27 cellular contexts compared by ENCODE assay signal in genomic region chr22:25672685-25673084, GRCh38.
A peak's percentile ranks its signal among the peaks of the same experiment; 100 is the strongest.
DNase-seq lines count a peak whose midpoint lies in the region; ATAC-seq, FAIRE-seq and TF ChIP-seq lines count a peak whose summit lies in the region.
"Had no signal": no experiment of that assay in that cellular context is flagged by ENCODE, and none has a peak within 500 bp of the region (broad histone marks: within the 10 kb centered on the region; RNA-seq: fewer than 3 reads in every experiment).

No MANE protein-coding gene starts in this region.

- FAIRE-seq in GM12891 (lab: Jason Lieb, UNC), result no peak
- FAIRE-seq: G401.6, keratinocyte had no signal

- intact Hi-C loops in natural killer cell (cut with micrococcal nuclease), result no loop called here
- intact Hi-C loops in esophagus squamous epithelium (cut with DNase I), result no loop called here

- H3K27ac ChIP-seq in esophagus squamous epithelium, result no peak overlapping the region
- H3K27ac ChIP-seq: ascending aorta, cardiac muscle cell, colonic mucosa, left ventricle myocardium inferior, ovary, upper lobe of right lung had no signal

- TF ChIP-seq POLR2A in esophagus squamous epithelium (IDR thresholded peaks at IDR 0.05) (no peak), GM12891 (IDR thresholded peaks at IDR 0.05; ENCODE audit: low read depth, low read length) (no peak)

- peaks cover 0 to 5% of the 10 kb centered on the region in 2 donors for H3K4me1 Mint-ChIP-seq in natural killer cell treated with Interleukin-12 subunit alpha and Interleukin-12 subunit beta and Interleukin-15 and Interleukin-18, amount 100 ng/mL, for 72 hours (ENCODE audit: low read depth in 2 of 2)
- no peaks in the 10 kb centered on the region for H3K4me1 Mint-ChIP-seq in natural killer cell
- H3K4me1 Mint-ChIP-seq: neural crest cell had no signal

- no peak overlapping the region for H3K27ac Mint-ChIP-seq in natural killer cell treated with Interleukin-12 subunit alpha and Interleukin-12 subunit beta and Interleukin-15 and Interleukin-18, amount 100 ng/mL, for 72 hours
- H3K27ac Mint-ChIP-seq in natural killer cell, result no peak overlapping the region
- H3K27ac Mint-ChIP-seq: activated naive CD8-positive, alpha-beta T cell; CD14-positive monocyte; stimulated activated naive B cell treated with anti-CD40 and anti-IgM and Interleukin-4, amounts not matched to agents 10 μg/mL and 1 μg/mL and 100 μg/mL, for 72 hours had no signal

- no peaks in the 10 kb centered on the region for H3K27me3 Mint-ChIP-seq in natural killer cell treated with Interleukin-12 subunit alpha and Interleukin-12 subunit beta and Interleukin-15 and Interleukin-18, amount 100 ng/mL, for 72 hours
- H3K27me3 Mint-ChIP-seq in natural killer cell (ENCODE audit: low read depth in 2 of 2), result no peaks in the 10 kb centered on the region
- H3K27me3 Mint-ChIP-seq: activated naive CD8-positive, alpha-beta T cell; stimulated activated naive B cell treated with anti-CD40 and anti-IgM and Interleukin-4, amounts not matched to agents 10 μg/mL and 1 μg/mL and 100 μg/mL, for 72 hours had no signal

- peak overlapping the region; percentile 13 for H3K4me3 Mint-ChIP-seq in natural killer cell treated with Interleukin-12 subunit alpha and Interleukin-12 subunit beta and Interleukin-15 and Interleukin-18, amount 100 ng/mL, for 72 hours
- no peak overlapping the region for H3K4me3 Mint-ChIP-seq in natural killer cell
- H3K4me3 Mint-ChIP-seq: activated naive CD8-positive, alpha-beta T cell; CD14-positive monocyte; neural crest cell; stimulated activated naive B cell treated with anti-CD40 and anti-IgM and Interleukin-4, amounts not matched to agents 10 μg/mL and 1 μg/mL and 100 μg/mL, for 72 hours had no signal

- peaks cover 25% of the 10 kb centered on the region for H3K36me3 ChIP-seq in adipocyte (ENCODE audit: control insufficient read depth, insufficient read depth, low read length, severe bottlenecking)
- H3K36me3 ChIP-seq in esophagus squamous epithelium, result no peaks in the 10 kb centered on the region
- H3K36me3 ChIP-seq: ascending aorta, cardiac muscle cell, colonic mucosa, left ventricle myocardium inferior, ovary, upper lobe of right lung had no signal

- no peak overlapping the region for H3K9ac ChIP-seq in adipocyte (ENCODE audit: low read length)

- TF ChIP-seq CTCF in natural killer cell (IDR thresholded peaks at IDR 0.05) (no peak), esophagus squamous epithelium (IDR thresholded peaks at IDR 0.05) (no peak)

- H3K4me3 ChIP-seq in adipocyte (ENCODE audit: low read length) (no peak overlapping the region), esophagus squamous epithelium (no peak overlapping the region)
- H3K4me3 ChIP-seq: ascending aorta, cardiac muscle cell, colonic mucosa, left ventricle myocardium inferior, ovary, upper lobe of right lung had no signal

- ATAC-seq in activated CD4-positive, CD25-positive, alpha-beta regulatory T cell treated with anti-CD3 and anti-CD28 coated beads, Interleukin-2, amount 50 U/mL, for 24 hours, result peak; percentile 70 to 91
- ATAC-seq in natural killer cell treated with Interleukin-12 subunit alpha and Interleukin-12 subunit beta and Interleukin-15 and Interleukin-18, amount 100 ng/mL, for 72 hours, result peak in 1 of 2 donors; percentile 43
- ATAC-seq in natural killer cell, result no peak
- no peak for ATAC-seq in GM21526 (IDR thresholded peaks at IDR 0.05; ENCODE audit: low FRiP score, unreplicated experiment)
- ATAC-seq: stimulated activated naive B cell treated with anti-CD40 and anti-IgM and Interleukin-4, amounts not matched to agents 10 μg/mL and 1 μg/mL and 100 μg/mL, for 72 hours; upper lobe of right lung had no signal

- 71 to 77% methylated on average over 3 of the region's 3 CpGs for WGBS in esophagus squamous epithelium, 2 donors

- H3K4me1 ChIP-seq in adipocyte (ENCODE audit: control insufficient read depth, insufficient read depth, low read length), result peaks cover 22% of the 10 kb centered on the region
- H3K4me1 ChIP-seq in esophagus squamous epithelium, result peaks cover 0 to 12% (median 11%) of the 10 kb centered on the region in 3 donors
- H3K4me1 ChIP-seq: ascending aorta, colonic mucosa, left ventricle myocardium inferior had no signal

- no peak for DNase-seq in activated CD4-positive, CD25-positive, alpha-beta regulatory T cell (lab: John Stamatoyannopoulos, UW)
- DNase-seq in natural killer cell treated with Interleukin-12 subunit alpha and Interleukin-12 subunit beta and Interleukin-15 and Interleukin-18, amount 100 ng/mL, for 72 hours (ENCODE audit: low spot score), result no peak
- DNase-seq in natural killer cell (no peak), adipocyte (ENCODE audit: low read depth) (peak; percentile 30), esophagus squamous epithelium (lab: John Stamatoyannopoulos, UW) (no peak), GM12891 (ENCODE audit: insufficient read length, low spot score) (no peak)
- DNase-seq: colonic mucosa; DMS79; effector memory CD4-positive, alpha-beta T cell; head of caudate nucleus; left ventricle myocardium inferior; mesenchymal stem cell; NCI-H1694; NCI-H2171; NCI-H510A; ovary; stimulated activated naive B cell treated with anti-CD40 and anti-IgM and Interleukin-4, amounts not matched to agents 10 μg/mL and 1 μg/mL and 100 μg/mL, for 72 hours; upper lobe of right lung had no signal

- no peaks in the 10 kb centered on the region for H3K36me3 Mint-ChIP-seq in natural killer cell treated with Interleukin-12 subunit alpha and Interleukin-12 subunit beta and Interleukin-15 and Interleukin-18, amount 100 ng/mL, for 72 hours
- H3K36me3 Mint-ChIP-seq in natural killer cell, result no peaks in the 10 kb centered on the region

- H3K9me3 ChIP-seq in adipocyte (ENCODE audit: control insufficient read depth, low read length) (no peaks in the 10 kb centered on the region), esophagus squamous epithelium (no peaks in the 10 kb centered on the region)
- H3K9me3 ChIP-seq: ascending aorta, colonic mucosa, left ventricle myocardium inferior, ovary, upper lobe of right lung had no signal

- no peaks in the 10 kb centered on the region for H3K9me3 Mint-ChIP-seq in natural killer cell treated with Interleukin-12 subunit alpha and Interleukin-12 subunit beta and Interleukin-15 and Interleukin-18, amount 100 ng/mL, for 72 hours
- no peaks in the 10 kb centered on the region for H3K9me3 Mint-ChIP-seq in natural killer cell
- H3K9me3 Mint-ChIP-seq: CD14-positive monocyte; neural crest cell; stimulated activated naive B cell treated with anti-CD40 and anti-IgM and Interleukin-4, amounts not matched to agents 10 μg/mL and 1 μg/mL and 100 μg/mL, for 72 hours had no signal

- H3K27me3 ChIP-seq in adipocyte (replicated peaks; ENCODE audit: control insufficient read depth, insufficient read depth, low read length), result no peaks in the 10 kb centered on the region
- H3K27me3 ChIP-seq in esophagus squamous epithelium, result no peaks in the 10 kb centered on the region
- H3K27me3 ChIP-seq: ascending aorta, cardiac muscle cell, colonic mucosa, ovary, upper lobe of right lung had no signal

TF ChIP-seq in GM12891, 5 proteins besides CTCF, POLR2A, EP300 and RAD21:
- TF ChIP-seq PAX5 (IDR thresholded peaks at IDR 0.05; ENCODE audit: insufficient read depth, low read length, severe bottlenecking) (no peak), POU2F2 (IDR thresholded peaks at IDR 0.05; ENCODE audit: low read depth, low read length) (no peak), POLR2AphosphoS5 (IDR thresholded peaks at IDR 0.05; ENCODE audit: low read depth, low read length) (no peak), TAF1 (IDR thresholded peaks at IDR 0.05; ENCODE audit: low read depth, low read length) (no peak), SPI1 (IDR thresholded peaks at IDR 0.05; ENCODE audit: low read depth, low read length) (no peak)

Comparison
In these comparisons a context has a peak if more than half of its experiments do, and no peak if none do; other contexts are left out.
1. ATAC-seq: peak in activated CD4-positive, CD25-positive, alpha-beta regulatory T cell treated with anti-CD3 and anti-CD28 coated beads, Interleukin-2, amount 50 U/mL, for 24 hours (2 of 2); none in natural killer cell (0 of 3) and GM21526 (single experiment).